Comparison of ENCODE assay signal across 16 cellular contexts in the genomic region with DNA sequence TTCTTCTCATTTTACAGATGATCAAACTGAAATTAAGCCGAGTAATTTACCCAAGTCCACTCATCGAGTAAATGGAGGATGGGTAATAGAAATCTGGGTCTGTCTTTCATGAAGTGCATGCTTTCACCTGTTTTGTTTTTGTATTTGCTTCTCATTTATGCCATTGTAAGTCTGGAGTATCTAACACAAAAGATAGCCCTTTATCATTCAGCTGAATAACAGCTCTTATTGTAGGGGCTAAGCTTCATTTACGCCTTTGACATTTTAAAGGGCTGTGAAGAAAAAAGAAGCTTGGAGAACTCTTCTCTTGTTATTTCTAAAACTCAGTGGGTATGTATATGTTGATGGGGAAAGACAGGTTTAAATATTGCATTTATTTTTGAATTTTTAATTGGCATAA.
"Had no signal": no experiment of that assay in that cellular context is flagged by ENCODE, and none has a peak within 500 bp of the region (broad histone marks: within the 10 kb centered on the region; RNA-seq: fewer than 3 reads in every experiment).

No MANE protein-coding gene starts in this region.

- DNase-seq: activated B cell treated with CpG ODN at 0.5 μM for 24 hours; activated CD4-positive, alpha-beta T cell treated with anti-CD3 and anti-CD28 coated beads for 1 hour; activated CD4-positive, alpha-beta T cell treated with anti-CD3 and anti-CD28 coated beads, Interleukin-2, amount 10 ng/mL, durations not matched to agents 24 days and 14 days; activated CD4-positive, alpha-beta T cell treated with anti-CD3 and anti-CD28 coated beads, Interleukin-2, amount 50 U/mL, for 48 hours; activated CD8-positive, alpha-beta memory T cell treated with anti-CD3 and anti-CD28 coated beads, Interleukin-2, amount 10 ng/mL, durations not matched to agents 7 days and 5 days; activated effector memory CD4-positive, alpha-beta T cell treated with Interleukin-2 at 50 U/mL for 16 hours; activated naive CD4-positive, alpha-beta T cell; activated T-cell treated with anti-CD3 and anti-CD28 coated beads, Interleukin-2, amount 50 U/mL, for 24 hours; amniotic stem cell; cortex of kidney; NCI-H1092; NCI-H1436 treated with DMSO at 0.1 percent for 48 hours; NCI-H526 treated with DMSO at 0.1 percent for 48 hours; SIG-M5; T-helper 17 cell; T-helper 9 cell had no signal

- ATAC-seq: activated CD8-positive, alpha-beta memory T cell treated with anti-CD3 and anti-CD28 coated beads, Interleukin-2, amount 10 ng/mL, durations not matched to agents 7 days and 5 days; T-helper 17 cell had no signal
